In genomic region chr3:134059680-134060560, GRCh38 we compare ENCODE assay signal across 1 cellular context.
TF ChIP-seq lines count a peak whose summit lies in the region.

No MANE protein-coding gene starts in this region.

TF ChIP-seq in HepG2, 621 proteins besides CTCF, POLR2A, EP300 and RAD21 (continued from another document and continues in another):
- TF ChIP-seq BCLAF1 (IDR thresholded peaks at IDR 0.05) (no peak), HNRNPUL1 (IDR thresholded peaks at IDR 0.05; ENCODE audit: low read depth, low read length) (no peak), ZNF430 (CRISPR knock-in tag; IDR thresholded peaks at IDR 0.05) (no peak), ZNF570 (CRISPR knock-in tag; IDR thresholded peaks at IDR 0.05; ENCODE audit: borderline replicate concordance) (no peak), IRF2 (CRISPR knock-in tag; IDR thresholded peaks at IDR 0.05) (peak; percentile 38; the same call in 1 of the 2 replicates), JUND (CRISPR knock-in tag; IDR thresholded peaks at IDR 0.05) (no peak), ZC3H13 (CRISPR knock-in tag; IDR thresholded peaks at IDR 0.05) (no peak), RARA (CRISPR knock-in tag; IDR thresholded peaks at IDR 0.05) (0 out of 2 replicates have a peak, but pooled peaks have one; percentile 43), RXRB (CRISPR knock-in tag; IDR thresholded peaks at IDR 0.05; ENCODE audit: borderline replicate concordance) (peak; percentile 64), MLXIP (CRISPR knock-in tag; IDR thresholded peaks at IDR 0.05; ENCODE audit: borderline replicate concordance) (no peak), ZNF839 (CRISPR knock-in tag; IDR thresholded peaks at IDR 0.05; ENCODE audit: borderline replicate concordance) (no peak), ZNF776 (CRISPR knock-in tag; IDR thresholded peaks at IDR 0.05) (no peak), NFE2 (CRISPR knock-in tag; IDR thresholded peaks at IDR 0.05) (no peak), KDM4B (CRISPR knock-in tag; IDR thresholded peaks at IDR 0.05) (no peak), ZSCAN5A (CRISPR knock-in tag; IDR thresholded peaks at IDR 0.05; ENCODE audit: borderline replicate concordance) (no peak), NFATC3 (CRISPR knock-in tag; IDR thresholded peaks at IDR 0.05) (no peak), DNMT1 (CRISPR knock-in tag; IDR thresholded peaks at IDR 0.05) (no peak), KDM5B (CRISPR knock-in tag; IDR thresholded peaks at IDR 0.05; ENCODE audit: borderline replicate concordance) (no peak), LBX2 (CRISPR knock-in tag; IDR thresholded peaks at IDR 0.05; ENCODE audit: borderline replicate concordance) (no peak), ZNF280B (CRISPR knock-in tag; IDR thresholded peaks at IDR 0.05; ENCODE audit: borderline replicate concordance) (no peak), MNT (IDR thresholded peaks at IDR 0.05) (no peak), ZNF501 (CRISPR knock-in tag; IDR thresholded peaks at IDR 0.05) (peak; percentile 57; the same call in 1 of the 2 replicates), POGK (CRISPR knock-in tag; conservative IDR thresholded peaks at IDR 0.05) (no peak), MTERF4 (CRISPR knock-in tag; IDR thresholded peaks at IDR 0.05) (no peak), HIVEP1 (CRISPR knock-in tag; IDR thresholded peaks at IDR 0.05) (0 out of 2 replicates have a peak, but pooled peaks have one; percentile 1), ZNF343 (CRISPR knock-in tag; IDR thresholded peaks at IDR 0.05) (0 out of 2 replicates have a peak, but pooled peaks have one; percentile 46), NFIC (IDR thresholded peaks at IDR 0.05; ENCODE audit: low read length) (no peak), TCF7 (IDR thresholded peaks at IDR 0.05; ENCODE audit: low read depth) (peak; percentile 49), MXD4 (CRISPR knock-in tag; IDR thresholded peaks at IDR 0.05) (no peak), SALL1 (CRISPR knock-in tag; IDR thresholded peaks at IDR 0.05) (peak; percentile 72), SOX5 (CRISPR knock-in tag; IDR thresholded peaks at IDR 0.05; ENCODE audit: borderline replicate concordance) (peak; percentile 93), SAFB2 (CRISPR knock-in tag; IDR thresholded peaks at IDR 0.05; ENCODE audit: borderline replicate concordance, low read depth) (no peak), NPAS2 (CRISPR knock-in tag; IDR thresholded peaks at IDR 0.05; ENCODE audit: borderline replicate concordance) (no peak), NRL (CRISPR knock-in tag; IDR thresholded peaks at IDR 0.05; ENCODE audit: borderline replicate concordance) (no peak), ZNF34 (CRISPR knock-in tag; IDR thresholded peaks at IDR 0.05; ENCODE audit: borderline replicate concordance) (no peak), NCOR1 (IDR thresholded peaks at IDR 0.05; ENCODE audit: borderline replicate concordance, low read length) (peak; percentile 51; the same call in 1 of the 2 replicates), ZBTB42 (CRISPR knock-in tag; IDR thresholded peaks at IDR 0.05) (no peak), ATF3 (CRISPR knock-in tag; IDR thresholded peaks at IDR 0.05) (no peak), ZNF784 (CRISPR knock-in tag; IDR thresholded peaks at IDR 0.05; ENCODE audit: borderline replicate concordance) (no peak), TAF15 (IDR thresholded peaks at IDR 0.05; ENCODE audit: low read depth, low read length, poor library complexity, severe bottlenecking) (no peak), FIP1L1 (IDR thresholded peaks at IDR 0.05; ENCODE audit: borderline replicate concordance, insufficient read depth, low read depth, low read length) (no peak), ARID3A (IDR thresholded peaks at IDR 0.05; ENCODE audit: low read depth, low read length) (no peak), SIX1 (CRISPR knock-in tag; IDR thresholded peaks at IDR 0.05; ENCODE audit: borderline replicate concordance) (no peak), FOXJ3 (CRISPR knock-in tag; IDR thresholded peaks at IDR 0.05; ENCODE audit: borderline replicate concordance) (peak; percentile 39; the same call in 1 of the 2 replicates), RELA (CRISPR knock-in tag; IDR thresholded peaks at IDR 0.05) (no peak), ZNF24 (IDR thresholded peaks at IDR 0.05) (no peak), RFXANK (CRISPR knock-in tag; IDR thresholded peaks at IDR 0.05) (no peak), E2F2 (CRISPR knock-in tag; IDR thresholded peaks at IDR 0.05; ENCODE audit: borderline replicate concordance) (no peak)
